Comparison of ENCODE assay signal across 2 cellular contexts in genomic region chr3:53550005-53550620, GRCh38.
TF ChIP-seq lines count a peak whose summit lies in the region.

No MANE protein-coding gene starts in this region.

TF ChIP-seq in WTC11, 78 proteins besides CTCF, POLR2A, EP300 and RAD21:
- TF ChIP-seq USF2 (CRISPR knock-in tag; IDR thresholded peaks at IDR 0.05) (0 out of 2 replicates have a peak, but pooled peaks have one; percentile 18), USF1 (CRISPR knock-in tag; IDR thresholded peaks at IDR 0.05) (no peak), MYBL2 (CRISPR knock-in tag; IDR thresholded peaks at IDR 0.05) (no peak), RELA (CRISPR knock-in tag; IDR thresholded peaks at IDR 0.05; ENCODE audit: borderline replicate concordance) (no peak), STAT6 (CRISPR knock-in tag; conservative IDR thresholded peaks at IDR 0.05; ENCODE audit: low read depth) (no peak), MLX (CRISPR knock-in tag; IDR thresholded peaks at IDR 0.05) (no peak), HMGA2 (CRISPR knock-in tag; IDR thresholded peaks at IDR 0.05) (no peak), TP53 (CRISPR knock-in tag; IDR thresholded peaks at IDR 0.05) (no peak)

TF ChIP-seq in H1, 55 proteins besides CTCF, POLR2A, EP300 and RAD21:
- no peak for TF ChIP-seq KDM1A (IDR thresholded peaks at IDR 0.05; ENCODE audit: borderline replicate concordance, low read length)
- no peak for TF ChIP-seq NRF1 (IDR thresholded peaks at IDR 0.05; ENCODE audit: low read depth, low read length)
- no peak for TF ChIP-seq EGR1 (IDR thresholded peaks at IDR 0.05; ENCODE audit: borderline replicate concordance, low read depth, low read length)
- TF ChIP-seq CHD2 (IDR thresholded peaks at IDR 0.05; ENCODE audit: low read length): no peak
- no peak for TF ChIP-seq TAF1 (IDR thresholded peaks at IDR 0.05; ENCODE audit: low read depth, low read length)
- TF ChIP-seq SAP30 (IDR thresholded peaks at IDR 0.05; ENCODE audit: insufficient read depth, insufficient replicate concordance, low read length): no peak
- TF ChIP-seq CREB1 (IDR thresholded peaks at IDR 0.05): no peak
- TF ChIP-seq SUZ12 (IDR thresholded peaks at IDR 0.05; ENCODE audit: low read length): no peak
- no peak for TF ChIP-seq KDM4A (IDR thresholded peaks at IDR 0.05; ENCODE audit: low read depth, low read length, severe bottlenecking)
- no peak for TF ChIP-seq JUN (IDR thresholded peaks at IDR 0.05; ENCODE audit: low read depth, low read length)
- no peak for TF ChIP-seq ATF2 (IDR thresholded peaks at IDR 0.05; ENCODE audit: low read length)
